In the genomic region with DNA sequence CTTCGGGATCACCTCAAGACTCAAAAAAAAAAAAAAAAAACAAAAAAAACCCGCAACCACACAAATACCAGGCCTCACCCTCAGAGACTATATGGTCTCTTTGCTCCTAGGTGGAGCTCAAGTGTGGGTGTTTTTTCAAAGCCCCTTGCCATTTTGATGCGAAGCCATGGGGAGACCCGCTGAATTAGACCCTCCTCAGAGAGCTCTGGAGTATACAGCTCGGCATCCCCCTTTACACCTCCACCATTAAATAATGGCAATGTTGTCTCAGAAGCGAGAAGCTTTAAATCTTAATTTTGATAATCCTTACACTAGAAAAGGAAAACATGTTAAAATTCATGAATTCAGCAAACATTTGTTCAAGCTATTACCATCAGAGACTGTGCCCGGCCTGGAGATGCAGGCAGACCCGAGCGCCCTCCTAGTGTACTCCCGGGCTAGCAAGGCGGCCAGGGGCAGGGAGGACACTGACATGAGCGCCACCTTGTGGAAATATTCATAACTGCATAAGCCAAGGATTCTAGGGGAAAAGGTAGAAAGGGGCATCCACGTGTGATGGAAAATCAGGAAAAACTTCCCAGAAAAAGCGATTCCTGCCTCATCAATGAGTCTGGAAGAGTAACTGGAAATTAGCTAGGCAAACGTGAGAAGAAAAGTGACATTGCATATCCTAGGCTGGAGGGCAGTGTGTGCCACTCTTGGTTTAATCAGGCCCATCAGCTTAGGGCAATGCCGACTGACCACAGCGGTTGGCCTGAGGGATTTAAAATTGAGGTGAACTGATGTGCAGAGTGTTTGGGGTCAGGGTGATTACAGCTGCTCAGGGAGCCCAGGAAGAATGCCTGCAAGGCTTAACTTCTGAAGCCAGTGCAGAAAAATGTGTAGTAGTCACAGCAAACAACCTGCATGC, we compare ENCODE assay signal across 8 cellular contexts.
DNase-seq lines count a peak whose midpoint lies in the region; ATAC-seq, FAIRE-seq and TF ChIP-seq lines count a peak whose summit lies in the region.

No MANE protein-coding gene starts in this region.

- POLR2A ChIA-PET in activated CD8-positive, alpha-beta T cell treated with anti-CD3 and anti-CD28 coated beads for 36 hours (lab: Charles Lee), result interaction anchor here (0.8 kb wide), 1 partner anchor 8 kb away, joined by 3 read pairs; no protein-coding TSS in a partner anchor

- peaks cover 8% of the 10 kb centered on the region for H3K27me3 Mint-ChIP-seq in activated CD8-positive, alpha-beta T cell treated with anti-CD3 and anti-CD28 coated beads for 36 hours

- TF ChIP-seq CTCF in AG10803 (conservative IDR thresholded peaks at IDR 0.05; ENCODE audit: low read length) (peak; percentile 85), mucosa of descending colon (IDR thresholded peaks at IDR 0.05) (peak; percentile 82)
- peak; percentile 88 for TF ChIP-seq CTCF in activated CD8-positive, alpha-beta T cell treated with anti-CD3 and anti-CD28 coated beads for 36 hours (IDR thresholded peaks at IDR 0.05)

- H3K9me3 ChIP-seq in mucosa of descending colon, result no peaks in the 10 kb centered on the region

- peak; percentile 43 for DNase-seq in AG10803 (ENCODE audit: low read depth)
- DNase-seq in NCI-H69 (lab: John Stamatoyannopoulos, UW), result peak; percentile 78
- DNase-seq in activated CD8-positive, alpha-beta T cell treated with anti-CD3 and anti-CD28 coated beads for 36 hours, result peak; percentile 66
- peak in 2 of 3 donors; percentile 45 to 81 for DNase-seq in mucosa of descending colon
- peak; percentile 7 to 25 for DNase-seq in stimulated activated CD8-positive, alpha-beta memory T cell treated with anti-CD3 and anti-CD28 coated beads, Interleukin-7, amount 100 ng/mL, for 4 hours (ENCODE audit: low read depth in 2 of 2)

- H3K4me3 ChIP-seq in AG10803 (ENCODE audit: low read length), result no peak overlapping the region
- H3K4me3 ChIP-seq in mucosa of descending colon, result no peak overlapping the region

- H3K36me3 Mint-ChIP-seq in activated CD8-positive, alpha-beta T cell treated with anti-CD3 and anti-CD28 coated beads for 36 hours (ENCODE audit: low read depth), result no peaks in the 10 kb centered on the region

- intact Hi-C loops in activated CD8-positive, alpha-beta T cell treated with anti-CD3 and anti-CD28 coated beads for 36 hours (cut with micrococcal nuclease), result loop anchor here (1.0 to 10.0 kb wide), 4 partner anchors 130 to 570 kb away; no protein-coding TSS in a partner anchor
- intact Hi-C loops in mucosa of descending colon (cut with DNase I, micrococcal nuclease), result loop anchor here in 1 of 2 donors (5.0 kb wide), 1 partner anchor 177 kb away; no protein-coding TSS in a partner anchor

- H3K4me3 Mint-ChIP-seq in activated CD8-positive, alpha-beta T cell treated with anti-CD3 and anti-CD28 coated beads for 36 hours, result no peak overlapping the region

- CTCF ChIA-PET in activated CD8-positive, alpha-beta T cell treated with anti-CD3 and anti-CD28 coated beads for 36 hours (lab: Charles Lee), result interaction anchor here (0.6 to 4.5 kb wide), 52 partner anchors 10 to 575 kb away, joined by 3 to 126 read pairs (median 4); a partner anchor contains a TSS

- H3K27ac Mint-ChIP-seq in activated CD8-positive, alpha-beta T cell treated with anti-CD3 and anti-CD28 coated beads for 36 hours, result no peak overlapping the region

- no peaks in the 10 kb centered on the region for H3K36me3 ChIP-seq in mucosa of descending colon (ENCODE audit: low read depth)

- no peaks in the 10 kb centered on the region for H3K4me1 ChIP-seq in mucosa of descending colon (ENCODE audit: low read depth)

- H3K4me1 Mint-ChIP-seq in activated CD8-positive, alpha-beta T cell treated with anti-CD3 and anti-CD28 coated beads for 36 hours (ENCODE audit: low read depth), result no peaks in the 10 kb centered on the region

- FAIRE-seq in endometrium (lab: Jason Lieb, UNC), result peak; percentile 4

- ATAC-seq in GM18868 (IDR thresholded peaks at IDR 0.05; ENCODE audit: unreplicated experiment) (peak; percentile 76), HG03280 (IDR thresholded peaks at IDR 0.05; ENCODE audit: unreplicated experiment) (peak; percentile 80), mucosa of descending colon (peak; percentile 84)
- ATAC-seq in activated CD8-positive, alpha-beta T cell treated with anti-CD3 and anti-CD28 coated beads for 36 hours, result peak; percentile 94

- no peaks in the 10 kb centered on the region for H3K9me3 Mint-ChIP-seq in activated CD8-positive, alpha-beta T cell treated with anti-CD3 and anti-CD28 coated beads for 36 hours

Comparison
In these comparisons a context has a peak if more than half of its experiments do, and no peak if none do; other contexts are left out.
1. DNase-seq: peak in every context shown above with its lines; median percentile 78 in NCI-H69; 66 in activated CD8-positive, alpha-beta T cell treated with anti-CD3 and anti-CD28 coated beads for 36 hours; 63 in mucosa of descending colon; 43 in AG10803; 16 in stimulated activated CD8-positive, alpha-beta memory T cell treated with anti-CD3 and anti-CD28 coated beads, Interleukin-7, amount 100 ng/mL, for 4 hours.